Comparison of ENCODE assay signal across 1 cellular context in genomic region chr14:53695692-53696091, GRCh38.
TF ChIP-seq lines count a peak whose summit lies in the region.

No MANE protein-coding gene starts in this region.

TF ChIP-seq in GM23338, 12 proteins besides CTCF, POLR2A, EP300 and RAD21 (continued from another document):
- no peak for TF ChIP-seq ZNF462 (CRISPR knock-in tag; IDR thresholded peaks at IDR 0.05)
- TF ChIP-seq CREB1 (CRISPR knock-in tag; IDR thresholded peaks at IDR 0.05; ENCODE audit: low read depth) = no peak
- TF ChIP-seq, protein P1, sequence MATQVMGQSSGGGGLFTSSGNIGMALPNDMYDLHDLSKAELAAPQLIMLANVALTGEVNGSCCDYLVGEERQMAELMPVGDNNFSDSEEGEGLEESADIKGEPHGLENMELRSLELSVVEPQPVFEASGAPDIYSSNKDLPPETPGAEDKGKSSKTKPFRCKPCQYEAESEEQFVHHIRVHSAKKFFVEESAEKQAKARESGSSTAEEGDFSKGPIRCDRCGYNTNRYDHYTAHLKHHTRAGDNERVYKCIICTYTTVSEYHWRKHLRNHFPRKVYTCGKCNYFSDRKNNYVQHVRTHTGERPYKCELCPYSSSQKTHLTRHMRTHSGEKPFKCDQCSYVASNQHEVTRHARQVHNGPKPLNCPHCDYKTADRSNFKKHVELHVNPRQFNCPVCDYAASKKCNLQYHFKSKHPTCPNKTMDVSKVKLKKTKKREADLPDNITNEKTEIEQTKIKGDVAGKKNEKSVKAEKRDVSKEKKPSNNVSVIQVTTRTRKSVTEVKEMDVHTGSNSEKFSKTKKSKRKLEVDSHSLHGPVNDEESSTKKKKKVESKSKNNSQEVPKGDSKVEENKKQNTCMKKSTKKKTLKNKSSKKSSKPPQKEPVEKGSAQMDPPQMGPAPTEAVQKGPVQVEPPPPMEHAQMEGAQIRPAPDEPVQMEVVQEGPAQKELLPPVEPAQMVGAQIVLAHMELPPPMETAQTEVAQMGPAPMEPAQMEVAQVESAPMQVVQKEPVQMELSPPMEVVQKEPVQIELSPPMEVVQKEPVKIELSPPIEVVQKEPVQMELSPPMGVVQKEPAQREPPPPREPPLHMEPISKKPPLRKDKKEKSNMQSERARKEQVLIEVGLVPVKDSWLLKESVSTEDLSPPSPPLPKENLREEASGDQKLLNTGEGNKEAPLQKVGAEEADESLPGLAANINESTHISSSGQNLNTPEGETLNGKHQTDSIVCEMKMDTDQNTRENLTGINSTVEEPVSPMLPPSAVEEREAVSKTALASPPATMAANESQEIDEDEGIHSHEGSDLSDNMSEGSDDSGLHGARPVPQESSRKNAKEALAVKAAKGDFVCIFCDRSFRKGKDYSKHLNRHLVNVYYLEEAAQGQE (IDR thresholded peaks at IDR 0.05; ENCODE audit: unreplicated experiment) = no peak
- TF ChIP-seq ZNF114 (CRISPR knock-in tag; IDR thresholded peaks at IDR 0.05) = no peak
- no peak for TF ChIP-seq ZNF331 (CRISPR knock-in tag; IDR thresholded peaks at IDR 0.05; ENCODE audit: low read depth)
- no peak for TF ChIP-seq EZH2phosphoT487 (IDR thresholded peaks at IDR 0.05; ENCODE audit: unreplicated experiment)
